ENCODE assay signal across 8 cellular contexts in genomic region chr13:80339841-80340642, GRCh38. TPM values are rescaled to one million over a fixed set of nuclear protein-coding genes. Genes with fewer than 3 reads are reported as not detected.
DNase-seq lines count a peak whose midpoint lies in the region; ATAC-seq and TF ChIP-seq lines count a peak whose summit lies in the region.

No MANE protein-coding gene starts in this region.

- H3K27ac ChIP-seq in SJCRH30 (peak overlapping the region; percentile 99), dorsolateral prefrontal cortex (peak overlapping the region; percentile 75 to 100 (median 97)), testis (peak overlapping the region; percentile 71 to 94)

- H3K4me1 ChIP-seq in SJCRH30: peaks cover 3% of the 10 kb centered on the region
- H3K4me1 ChIP-seq in testis: peaks cover 16% of the 10 kb centered on the region

- TF ChIP-seq POLR2A in lower leg skin (IDR thresholded peaks at IDR 0.05) (no peak), testis (IDR thresholded peaks at IDR 0.05) (no peak)

- H3K9me3 ChIP-seq in SJCRH30 (replicated peaks) (no peaks in the 10 kb centered on the region), testis (no peaks in the 10 kb centered on the region)

- H3K36me3 ChIP-seq in GM06990 (ENCODE audit: control insufficient read depth, insufficient read depth, low read length): no peaks in the 10 kb centered on the region; the same call in 1 of the 2 replicates
- H3K36me3 ChIP-seq in SJCRH30: peaks cover 54% of the 10 kb centered on the region
- H3K36me3 ChIP-seq in testis (ENCODE audit: low read depth, missing control alignments): no peaks in the 10 kb centered on the region

- TF ChIP-seq CTCF in GM06990 (IDR thresholded peaks at IDR 0.05; ENCODE audit: insufficient read depth, low read length, poor library complexity, severe bottlenecking): no peak
- peak in 4 of 56 donors; percentile 7 to 8 (median 8) for TF ChIP-seq CTCF in dorsolateral prefrontal cortex (IDR thresholded peaks at IDR 0.05 in 54 of 56, conservative IDR thresholded peaks at IDR 0.05 in 2 of 56; ENCODE audit: low read depth in 1 of 56, partially characterized antibody in 56 of 56)
- TF ChIP-seq CTCF in lower leg skin (IDR thresholded peaks at IDR 0.05): no peak
- TF ChIP-seq CTCF in testis (IDR thresholded peaks at IDR 0.05): no peak

- H3K4me3 ChIP-seq in GM06990 (replicated peaks; ENCODE audit: low read depth, low read length) (peak overlapping the region; percentile 61), SJCRH30 (peak overlapping the region; percentile 93), dorsolateral prefrontal cortex (peak overlapping the region; percentile 42 to 99 (median 91)), lower leg skin (ENCODE audit: low read depth, poor library complexity, severe bottlenecking) (peak overlapping the region; percentile 89), testis (peak overlapping the region; percentile 65 to 74)

- DNase-seq in GM06990 (ENCODE audit: extremely low read depth, insufficient read length) (peak; percentile 34), SJCRH30 (peak; percentile 44 to 56), dorsolateral prefrontal cortex (peak in 8 of 10 donors; percentile 30 to 65 (median 42)), lower leg skin (ENCODE audit: low spot score in 2 of 2) (peak; percentile 41 to 89), testis (peak; percentile 47), NCI-H2196 treated with DMSO at 0.1 percent for 48 hours (lab: John Stamatoyannopoulos, UW; ENCODE audit: unreplicated experiment) (no peak)

- ATAC-seq in HG02678 (IDR thresholded peaks at IDR 0.05; ENCODE audit: unreplicated experiment): peak; percentile 14
- ATAC-seq in HG02798 (IDR thresholded peaks at IDR 0.05; ENCODE audit: poor library complexity, unreplicated experiment): no peak

- intact Hi-C loops in dorsolateral prefrontal cortex (cut with DNase I): loop anchor here (2.0 to 10.0 kb wide), 12 partner anchors 207 to 935 kb away; partner anchors contain the start of gene RBM26 (in 1 of the 2)
- intact Hi-C loops in lower leg skin (cut with DNase I; ENCODE audit: low total_unique reads): no loop called here
- intact Hi-C loops in testis (cut with DNase I; ENCODE audit: low total_unique reads): no loop called here

- H3K27me3 ChIP-seq in GM06990 (replicated peaks; ENCODE audit: control insufficient read depth, insufficient read depth, low read length) (no peaks in the 10 kb centered on the region; the same call in 1 of the 2 replicates), SJCRH30 (no peaks in the 10 kb centered on the region), dorsolateral prefrontal cortex (no peaks in the 10 kb centered on the region), testis (no peaks in the 10 kb centered on the region)

- 0% methylated on average over 50 to 57 of the region's 63 CpGs for WGBS in lower leg skin, 2 donors
- 1% methylated on average over 43 to 57 of the region's 63 CpGs for WGBS in testis, 2 donors

RNA-seq across cellular contexts. Expression of gene SPRY2, which starts 0.9 kb away (rescaled TPM):
- 121 and 122 TPM in 2 replicates for total RNA-seq in SJCRH30 (2014; rRNA removed; shearing (Covaris generic))
- total RNA-seq in dorsolateral prefrontal cortex (10 to 100 TPM; 32.1 to 76.2 (median 48.1) TPM), lower leg skin (10 to 100 TPM; 26.4 to 40.4 (median 37.0) TPM), testis (10 to 100 TPM in 1 of 2 donors, 1 to 10 TPM in 1; 8.4 to 12.9 TPM)
- polyA plus RNA-seq in testis (ENCODE audit: insufficient read depth, low read depth, low replicate concordance): 10.7 TPM

Comparison
In these comparisons a context has a peak if more than half of its experiments do, and no peak if none do; other contexts are left out.
1. intact Hi-C loops: an anchor here in dorsolateral prefrontal cortex (2.0 to 10.0 kb wide); none called in lower leg skin and testis.